Comparison of ENCODE assay signal across 8 cellular contexts in the genomic region with DNA sequence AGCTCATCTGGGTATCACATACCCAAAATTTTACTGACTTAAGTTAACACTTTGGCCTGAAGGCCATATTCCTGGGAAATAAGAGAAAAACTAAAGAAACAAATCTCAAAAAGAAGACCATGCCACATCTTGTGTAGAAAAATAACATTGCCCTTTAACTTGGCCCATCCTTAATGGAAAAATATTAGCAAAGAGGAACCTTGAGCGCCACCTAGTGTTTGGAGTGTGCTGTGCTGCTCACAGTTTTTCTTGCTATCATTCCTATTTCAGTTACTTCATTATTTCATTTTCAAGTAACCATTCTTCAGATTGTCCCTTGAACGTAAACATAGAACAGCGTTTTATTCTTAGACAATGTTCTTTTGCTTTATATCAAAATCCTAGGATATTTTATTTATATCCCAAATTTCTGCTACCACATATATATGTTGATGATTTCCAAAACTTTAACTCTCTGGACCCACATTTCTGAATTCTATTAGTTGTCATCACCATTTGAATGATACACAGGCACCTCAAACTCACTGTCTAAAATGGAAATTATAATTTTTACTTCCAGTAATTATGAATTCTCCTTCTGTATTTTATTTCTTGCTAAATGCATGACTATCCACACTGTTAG.
DNase-seq lines count a peak whose midpoint lies in the region; ATAC-seq lines count a peak whose summit lies in the region.

No MANE protein-coding gene starts in this region.

- peak; percentile 25 for DNase-seq in Caki2 (ENCODE audit: low read depth)
- DNase-seq in NCI-H774 (lab: John Stamatoyannopoulos, UW), result peak; percentile 1
- peak; percentile 55 for DNase-seq in amniotic epithelial cell (ENCODE audit: low read depth)
- peak; percentile 43 for DNase-seq in iPS-NIHi11 (ENCODE audit: low spot score)
- peak; percentile 8 for DNase-seq in stimulated activated CD4-positive, alpha-beta T cell treated with anti-CD3 and anti-CD28 coated beads, Interleukin-4, amount 100 ng/mL, for 1 hour
- DNase-seq in NCI-H128 (lab: John Stamatoyannopoulos, UW; ENCODE audit: unreplicated experiment), result no peak

- in situ Hi-C loops in Caki2 (cut with HindIII; ENCODE audit: low pct_unique_long_range_greater_than_20kb, low sequenced_read_pairs), result no loop called here

- ATAC-seq in GM18907 (IDR thresholded peaks at IDR 0.05; ENCODE audit: unreplicated experiment), result peak; percentile 82
- peak; percentile 80 for ATAC-seq in HG03280 (IDR thresholded peaks at IDR 0.05; ENCODE audit: unreplicated experiment)
